ENCODE assay signal across 8 cellular contexts in the genomic region with DNA sequence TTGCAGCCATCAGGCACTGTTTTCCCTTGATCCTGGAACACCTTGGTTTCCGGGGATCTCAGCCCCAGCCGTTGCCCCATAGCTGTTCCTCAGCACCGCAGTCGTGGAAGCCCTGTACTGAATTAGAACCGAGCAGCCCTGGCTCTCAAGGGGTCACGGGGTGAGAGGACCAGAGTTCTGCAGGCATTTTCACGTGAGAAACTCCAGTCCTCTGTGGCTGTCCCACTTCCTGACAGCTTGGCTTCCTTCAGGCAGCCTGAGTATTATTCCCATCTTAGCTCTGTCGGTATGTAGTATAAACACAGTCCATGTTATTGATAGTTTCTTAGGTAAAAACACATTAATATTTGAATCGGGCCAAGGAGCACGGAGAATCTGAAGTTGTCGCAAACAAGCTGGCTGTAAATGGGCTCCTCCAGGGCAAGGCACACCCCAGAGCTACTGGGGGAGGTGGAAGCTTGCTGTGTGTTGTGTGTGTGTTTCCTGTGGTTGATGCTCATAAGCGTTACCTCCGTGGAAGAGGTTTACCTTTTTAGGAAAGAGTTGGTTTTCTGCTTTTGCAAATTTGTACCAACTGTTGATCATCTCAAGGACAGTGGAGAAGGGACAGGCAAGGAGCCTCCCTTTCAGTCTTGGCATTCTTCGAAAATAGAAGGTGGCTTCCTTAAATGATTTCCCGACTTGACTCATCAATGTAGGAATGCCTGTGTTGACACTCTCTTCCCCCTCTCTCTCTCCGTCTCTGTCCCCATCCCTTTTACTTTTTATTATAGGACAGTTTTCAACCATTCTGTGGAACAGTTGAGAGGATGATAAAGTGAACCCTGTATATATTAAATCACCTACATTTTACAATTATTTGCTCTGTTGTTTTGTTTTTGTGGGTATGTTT.
DNase-seq lines count a peak whose midpoint lies in the region; ATAC-seq and TF ChIP-seq lines count a peak whose summit lies in the region.

No MANE protein-coding gene starts in this region.

- H3K4me1 ChIP-seq in upper lobe of left lung = peaks cover 23 to 49% (median 34%) of the 10 kb centered on the region in 4 donors

- TF ChIP-seq CTCF in upper lobe of left lung (IDR thresholded peaks at IDR 0.05) = no peak

- peak; percentile 67 for ATAC-seq in activated T-helper 17 cell treated with anti-CD3 and anti-CD28 coated beads, Interleukin-2, amount 50 U/mL, for 72 hours (replicated peaks)
- peak; percentile 33 for ATAC-seq in left lobe of liver
- ATAC-seq in upper lobe of left lung (ENCODE audit: low FRiP score in 2 of 2) = no peak
- no peak for ATAC-seq in HG02938 (IDR thresholded peaks at IDR 0.05; ENCODE audit: unreplicated experiment)
- ATAC-seq in HG03159 (IDR thresholded peaks at IDR 0.05; ENCODE audit: unreplicated experiment) = no peak

- H3K27ac Mint-ChIP-seq in activated T-helper 17 cell treated with anti-CD3 and anti-CD28 coated beads, Interleukin-2, amount 50 U/mL, for 72 hours = peak overlapping the region; percentile 86

- H3K27me3 ChIP-seq in upper lobe of left lung = no peaks in the 10 kb centered on the region

- H3K27ac ChIP-seq in upper lobe of left lung = peak overlapping the region in 2 of 4 donors; percentile 15 to 49
- H3K27ac ChIP-seq in caudate nucleus (ENCODE audit: low read depth, low read length) = no peak overlapping the region

- WGBS in upper lobe of left lung, 2 donors = 47 to 48% methylated on average over 16 of the region's 16 CpGs

- peak; percentile 37 for DNase-seq in stimulated activated CD4-positive, alpha-beta T cell treated with anti-CD3 and anti-CD28 coated beads, Interleukin-1b, Interleukin-23, amount 100 ng/mL, for 48 hours
- DNase-seq in stimulated activated CD4-positive, alpha-beta T cell treated with anti-CD3 and anti-CD28 coated beads, Interleukin-2, amount 100 ng/mL, for 48 hours = no peak
- DNase-seq in left lobe of liver (ENCODE audit: low spot score) (no peak), upper lobe of left lung (no peak), caudate nucleus (lab: John Stamatoyannopoulos, UW) (no peak)

- H3K4me1 Mint-ChIP-seq in activated T-helper 17 cell treated with anti-CD3 and anti-CD28 coated beads, Interleukin-2, amount 50 U/mL, for 72 hours = peaks cover 49% of the 10 kb centered on the region

- TF ChIP-seq EP300 in upper lobe of left lung (IDR thresholded peaks at IDR 0.05) = no peak

- H3K9me3 Mint-ChIP-seq in activated T-helper 17 cell treated with anti-CD3 and anti-CD28 coated beads, Interleukin-2, amount 50 U/mL, for 72 hours = peaks cover 4% of the 10 kb centered on the region

- no peaks in the 10 kb centered on the region for H3K9me3 ChIP-seq in upper lobe of left lung

- no peaks in the 10 kb centered on the region for H3K27me3 Mint-ChIP-seq in activated T-helper 17 cell treated with anti-CD3 and anti-CD28 coated beads, Interleukin-2, amount 50 U/mL, for 72 hours

- H3K36me3 Mint-ChIP-seq in activated T-helper 17 cell treated with anti-CD3 and anti-CD28 coated beads, Interleukin-2, amount 50 U/mL, for 72 hours (ENCODE audit: low read depth) = peaks cover 21% of the 10 kb centered on the region

- H3K4me3 Mint-ChIP-seq in activated T-helper 17 cell treated with anti-CD3 and anti-CD28 coated beads, Interleukin-2, amount 50 U/mL, for 72 hours = peak overlapping the region; percentile 73

- no peak for TF ChIP-seq POLR2A in upper lobe of left lung (IDR thresholded peaks at IDR 0.05)

- H3K4me3 ChIP-seq in upper lobe of left lung = no peak overlapping the region

- H3K36me3 ChIP-seq in upper lobe of left lung = no peaks in the 10 kb centered on the region

Comparison
In these comparisons a context has a peak if more than half of its experiments do, and no peak if none do; other contexts are left out.
1. ATAC-seq: peak in activated T-helper 17 cell treated with anti-CD3 and anti-CD28 coated beads, Interleukin-2, amount 50 U/mL, for 72 hours (single experiment) and left lobe of liver (single experiment); none in upper lobe of left lung (0 of 2), HG02938 (single experiment) and HG03159 (single experiment).